13 cellular contexts compared by ENCODE assay signal in genomic region chr7:30091431-30092386, GRCh38. TPM values are rescaled to one million over a fixed set of nuclear protein-coding genes. Genes with fewer than 3 reads are reported as not detected.
DNase-seq lines count a peak whose midpoint lies in the region; ATAC-seq, FAIRE-seq and TF ChIP-seq lines count a peak whose summit lies in the region.
"Had no signal": no experiment of that assay in that cellular context is flagged by ENCODE, and none has a peak within 500 bp of the region (broad histone marks: within the 10 kb centered on the region; RNA-seq: fewer than 3 reads in every experiment).

No MANE protein-coding gene starts in this region.

- no peak for TF ChIP-seq CTCF in right atrium auricular region (IDR thresholded peaks at IDR 0.05)
- TF ChIP-seq CTCF in bronchial epithelial cell (IDR thresholded peaks at IDR 0.05; ENCODE audit: insufficient read depth, low read length, severe bottlenecking) = no peak
- TF ChIP-seq CTCF in kidney epithelial cell (IDR thresholded peaks at IDR 0.05; ENCODE audit: insufficient read depth, low read length, poor library complexity, severe bottlenecking) = no peak

- no peak overlapping the region for H3K4me3 Mint-ChIP-seq in T-helper 2 cell treated with Interferon-gamma antibody and Interleukin-4, amounts not matched to agents 5 μg/mL and 100 μg/mL, for 36 hours
- H3K4me3 Mint-ChIP-seq: stimulated activated naive B cell treated with anti-CD40 and anti-IgM and Interleukin-4, amounts not matched to agents 10 μg/mL and 1 μg/mL and 100 μg/mL, for 72 hours had no signal

- intact Hi-C loops in Right ventricle myocardium inferior (cut with DNase I) = no loop called here

- H3K36me3 Mint-ChIP-seq in T-helper 2 cell treated with Interferon-gamma antibody and Interleukin-4, amounts not matched to agents 5 μg/mL and 100 μg/mL, for 36 hours (ENCODE audit: low read depth) = no peaks in the 10 kb centered on the region

- no peaks in the 10 kb centered on the region for H3K27me3 Mint-ChIP-seq in T-helper 2 cell treated with Interferon-gamma antibody and Interleukin-4, amounts not matched to agents 5 μg/mL and 100 μg/mL, for 36 hours (ENCODE audit: low read depth)
- H3K27me3 Mint-ChIP-seq: stimulated activated naive B cell treated with anti-CD40 and anti-IgM and Interleukin-4, amounts not matched to agents 10 μg/mL and 1 μg/mL and 100 μg/mL, for 72 hours had no signal

- no peaks in the 10 kb centered on the region for H3K9me3 Mint-ChIP-seq in T-helper 2 cell treated with Interferon-gamma antibody and Interleukin-4, amounts not matched to agents 5 μg/mL and 100 μg/mL, for 36 hours
- H3K9me3 Mint-ChIP-seq: stimulated activated naive B cell treated with anti-CD40 and anti-IgM and Interleukin-4, amounts not matched to agents 10 μg/mL and 1 μg/mL and 100 μg/mL, for 72 hours had no signal

- no peak for FAIRE-seq in bronchial epithelial cell (lab: Jason Lieb, UNC)
- FAIRE-seq: A204.1 had no signal

- H3K36me3 ChIP-seq in right atrium auricular region = no peaks in the 10 kb centered on the region
- no peaks in the 10 kb centered on the region for H3K36me3 ChIP-seq in bronchial epithelial cell (ENCODE audit: control insufficient read depth, insufficient read depth, low read length)
- H3K36me3 ChIP-seq in kidney epithelial cell (ENCODE audit: control insufficient read depth, insufficient read depth, low read length) = no peaks in the 10 kb centered on the region
- H3K36me3 ChIP-seq: ascending aorta, heart right ventricle had no signal

- H3K4me3 ChIP-seq in right atrium auricular region (no peak overlapping the region), bronchial epithelial cell (ENCODE audit: low read depth, low read length) (no peak overlapping the region), kidney epithelial cell (ENCODE audit: low read depth, low read length) (no peak overlapping the region)
- H3K4me3 ChIP-seq: ascending aorta, heart right ventricle had no signal

- peak; percentile 71 for ATAC-seq in Right ventricle myocardium inferior
- ATAC-seq: stimulated activated naive B cell treated with anti-CD40 and anti-IgM and Interleukin-4, amounts not matched to agents 10 μg/mL and 1 μg/mL and 100 μg/mL, for 72 hours had no signal

- DNase-seq in Right ventricle myocardium inferior (ENCODE audit: missing footprints) (no peak), right atrium auricular region (ENCODE audit: low spot score) (no peak), bronchial epithelial cell (ENCODE audit: low read depth) (peak; percentile 82), kidney epithelial cell (ENCODE audit: low read depth) (peak; percentile 34), T-helper 9 cell (no peak), DMS153 treated with DMSO at 0.1 percent for 48 hours (lab: John Stamatoyannopoulos, UW; ENCODE audit: unreplicated experiment) (no peak), NCI-H446 (lab: John Stamatoyannopoulos, UW) (no peak)
- DNase-seq in T-helper 2 cell treated with Interferon-gamma antibody and Interleukin-4, amounts not matched to agents 5 μg/mL and 100 μg/mL, for 36 hours (ENCODE audit: low spot score) = no peak
- DNase-seq: heart right ventricle; stimulated activated naive B cell treated with anti-CD40 and anti-IgM and Interleukin-4, amounts not matched to agents 10 μg/mL and 1 μg/mL and 100 μg/mL, for 72 hours; T-helper 1 cell had no signal

- H3K9me3 ChIP-seq in right atrium auricular region = no peaks in the 10 kb centered on the region
- H3K9me3 ChIP-seq: ascending aorta had no signal

- H3K4me1 ChIP-seq in right atrium auricular region = no peaks in the 10 kb centered on the region
- H3K4me1 ChIP-seq: ascending aorta had no signal

- no peak overlapping the region for H3K27ac Mint-ChIP-seq in T-helper 2 cell treated with Interferon-gamma antibody and Interleukin-4, amounts not matched to agents 5 μg/mL and 100 μg/mL, for 36 hours
- H3K27ac Mint-ChIP-seq: stimulated activated naive B cell treated with anti-CD40 and anti-IgM and Interleukin-4, amounts not matched to agents 10 μg/mL and 1 μg/mL and 100 μg/mL, for 72 hours had no signal

- H3K4me1 Mint-ChIP-seq in T-helper 2 cell treated with Interferon-gamma antibody and Interleukin-4, amounts not matched to agents 5 μg/mL and 100 μg/mL, for 36 hours (ENCODE audit: low read depth) = no peaks in the 10 kb centered on the region

- H3K27ac ChIP-seq in right atrium auricular region = no peak overlapping the region
- H3K27ac ChIP-seq: ascending aorta had no signal

- H3K27me3 ChIP-seq in right atrium auricular region = no peaks in the 10 kb centered on the region
- no peaks in the 10 kb centered on the region for H3K27me3 ChIP-seq in bronchial epithelial cell (ENCODE audit: control insufficient read depth, insufficient read depth, low read length)
- H3K27me3 ChIP-seq in kidney epithelial cell (ENCODE audit: control insufficient read depth, insufficient read depth, low read length) = no peaks in the 10 kb centered on the region
- H3K27me3 ChIP-seq: ascending aorta, heart right ventricle had no signal

RNA-seq across cellular contexts. Expression of gene MTURN, which starts 43.1 kb away (rescaled TPM):
- total RNA-seq in Right ventricle myocardium inferior = 15.7 TPM
- total RNA-seq in right atrium auricular region = 10 to 100 TPM; 17.4 to 65.4 TPM
- 18.4 and 43.7 TPM in 2 replicates for total RNA-seq in bronchial epithelial cell
- total RNA-seq in kidney epithelial cell = 18.5 and 21.1 TPM in 2 replicates

Comparison
In these comparisons a context has a peak if more than half of its experiments do, and no peak if none do; other contexts are left out.
1. DNase-seq: peak in bronchial epithelial cell (single experiment) and kidney epithelial cell (single experiment); none in Right ventricle myocardium inferior (single experiment), right atrium auricular region (single experiment), T-helper 9 cell (single experiment), DMS153 treated with DMSO at 0.1 percent for 48 hours (single experiment), NCI-H446 (0 of 2) and T-helper 2 cell treated with Interferon-gamma antibody and Interleukin-4, amounts not matched to agents 5 μg/mL and 100 μg/mL, for 36 hours (single experiment).